Comparison of ENCODE assay signal across 8 cellular contexts in the genomic region with DNA sequence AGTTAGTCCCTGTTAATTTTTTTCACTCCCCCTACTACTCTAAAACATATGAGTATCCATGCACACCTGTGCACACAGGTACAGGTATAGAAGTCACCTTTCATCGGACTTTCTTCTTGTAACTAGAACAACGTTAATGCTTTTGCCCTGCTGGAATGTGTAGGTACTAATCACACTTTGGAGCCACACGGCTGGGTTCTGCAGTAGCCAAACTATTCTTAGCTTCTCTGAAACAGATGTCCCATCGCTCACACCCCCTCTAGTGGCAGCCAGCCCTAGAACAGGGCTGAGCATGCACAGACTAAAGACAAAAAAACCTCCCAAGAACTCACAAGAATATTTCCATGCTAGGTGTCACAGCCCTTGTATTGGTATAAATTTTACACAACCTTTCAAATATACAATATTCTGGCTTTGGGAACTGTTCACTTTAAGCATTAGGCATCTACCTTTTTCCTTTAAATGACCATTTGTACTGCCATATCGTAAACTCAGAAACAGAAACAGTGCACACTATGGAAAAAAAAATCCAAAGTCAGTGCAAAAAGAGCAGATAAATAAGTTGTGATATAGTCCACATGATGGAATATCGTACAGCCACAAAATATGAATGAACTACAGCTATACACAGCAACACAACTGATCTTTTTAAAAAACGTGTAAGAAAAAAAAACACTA.
A peak's percentile ranks its signal among the peaks of the same experiment; 100 is the strongest.
DNase-seq lines count a peak whose midpoint lies in the region; ATAC-seq and TF ChIP-seq lines count a peak whose summit lies in the region.

No MANE protein-coding gene starts in this region.

- H4K20me1 ChIP-seq in BLaER1 = no peaks in the 10 kb centered on the region

- TF ChIP-seq CTCF in suprapubic skin (IDR thresholded peaks at IDR 0.05) = peak; percentile 49 to 79

- H3K4me3 ChIP-seq in BLaER1 (no peak overlapping the region), suprapubic skin (no peak overlapping the region)

- H3K9ac ChIP-seq in BLaER1 = no peak overlapping the region

- POLR2A ChIA-PET in naive thymus-derived CD8-positive, alpha-beta T cell (lab: Charles Lee) = no interaction called here

- H3K4me1 ChIP-seq in BLaER1 (peaks cover 56% of the 10 kb centered on the region), suprapubic skin (peaks cover 25% of the 10 kb centered on the region)

- H3K27ac ChIP-seq in BLaER1 (0 out of 2 replicates have a peak overlapping the region, but pooled peaks have one; percentile 42), suprapubic skin (no peak overlapping the region)

- no peaks in the 10 kb centered on the region for H3K27me3 Mint-ChIP-seq in naive thymus-derived CD8-positive, alpha-beta T cell

- peaks cover 0 to 33% (median 8%) of the 10 kb centered on the region in 3 donors for H3K36me3 Mint-ChIP-seq in naive thymus-derived CD8-positive, alpha-beta T cell

- TF ChIP-seq POLR2A in erythroblast (IDR thresholded peaks at IDR 0.05; ENCODE audit: low read length) (no peak), suprapubic skin (IDR thresholded peaks at IDR 0.05) (no peak)

- DNase-seq in NCI-H82 (lab: John Stamatoyannopoulos, UW) (peak; percentile 85), erythroblast (lab: John Stamatoyannopoulos, UW) (peak; percentile 22 to 27), suprapubic skin (ENCODE audit: low spot score in 2 of 2) (peak in 1 of 2 donors; percentile 77)
- peak; percentile 57 for DNase-seq in activated CD8-positive, alpha-beta memory T cell treated with anti-CD3 and anti-CD28 coated beads, Interleukin-2, amount 50 U/mL, for 4 hours
- DNase-seq in naive thymus-derived CD8-positive, alpha-beta T cell = peak; percentile 6 to 68 (median 38)

- H3K4me1 Mint-ChIP-seq in naive thymus-derived CD8-positive, alpha-beta T cell = peaks cover 33 to 63% (median 59%) of the 10 kb centered on the region in 4 donors

- WGBS in suprapubic skin = 38% methylated on average over 7 of the region's 7 CpGs

- H3K4me2 ChIP-seq in BLaER1 = peak overlapping the region; percentile 28; the same call in 1 of the 2 replicates

- peak; percentile 78 for ATAC-seq in GM19025 (IDR thresholded peaks at IDR 0.05; ENCODE audit: low read depth, unreplicated experiment)
- peak; percentile 77 for ATAC-seq in HG03097 (IDR thresholded peaks at IDR 0.05; ENCODE audit: low FRiP score, unreplicated experiment)
- peak; percentile 87 to 89 for ATAC-seq in naive thymus-derived CD8-positive, alpha-beta T cell

- H3K9me3 Mint-ChIP-seq in naive thymus-derived CD8-positive, alpha-beta T cell = no peaks in the 10 kb centered on the region

- H3K36me3 ChIP-seq in BLaER1 (0 out of 2 replicates have a peak, but pooled peaks cover 19% of the 10 kb centered on the region), suprapubic skin (no peaks in the 10 kb centered on the region)

- peak overlapping the region in 8 of 10 donors; percentile 2 to 73 (median 45) for H3K27ac Mint-ChIP-seq in naive thymus-derived CD8-positive, alpha-beta T cell

- no peaks in the 10 kb centered on the region for H3K27me3 ChIP-seq in BLaER1
- H3K27me3 ChIP-seq in suprapubic skin = no peaks in the 10 kb centered on the region

- peak overlapping the region in 1 of 10 donors; percentile 1 for H3K4me3 Mint-ChIP-seq in naive thymus-derived CD8-positive, alpha-beta T cell

- H3K9me3 ChIP-seq in BLaER1 = peaks cover 15% of the 10 kb centered on the region
- H3K9me3 ChIP-seq in suprapubic skin = no peaks in the 10 kb centered on the region

- no peak for TF ChIP-seq EP300 in suprapubic skin (IDR thresholded peaks at IDR 0.05)
